Comparison of ENCODE assay signal across 1 cellular context in genomic region chr9:92324451-92324850, GRCh38.
TF ChIP-seq lines count a peak whose summit lies in the region.

No MANE protein-coding gene starts in this region.

TF ChIP-seq in HepG2, 621 proteins besides CTCF, POLR2A, EP300 and RAD21:
- TF ChIP-seq, protein P1, sequence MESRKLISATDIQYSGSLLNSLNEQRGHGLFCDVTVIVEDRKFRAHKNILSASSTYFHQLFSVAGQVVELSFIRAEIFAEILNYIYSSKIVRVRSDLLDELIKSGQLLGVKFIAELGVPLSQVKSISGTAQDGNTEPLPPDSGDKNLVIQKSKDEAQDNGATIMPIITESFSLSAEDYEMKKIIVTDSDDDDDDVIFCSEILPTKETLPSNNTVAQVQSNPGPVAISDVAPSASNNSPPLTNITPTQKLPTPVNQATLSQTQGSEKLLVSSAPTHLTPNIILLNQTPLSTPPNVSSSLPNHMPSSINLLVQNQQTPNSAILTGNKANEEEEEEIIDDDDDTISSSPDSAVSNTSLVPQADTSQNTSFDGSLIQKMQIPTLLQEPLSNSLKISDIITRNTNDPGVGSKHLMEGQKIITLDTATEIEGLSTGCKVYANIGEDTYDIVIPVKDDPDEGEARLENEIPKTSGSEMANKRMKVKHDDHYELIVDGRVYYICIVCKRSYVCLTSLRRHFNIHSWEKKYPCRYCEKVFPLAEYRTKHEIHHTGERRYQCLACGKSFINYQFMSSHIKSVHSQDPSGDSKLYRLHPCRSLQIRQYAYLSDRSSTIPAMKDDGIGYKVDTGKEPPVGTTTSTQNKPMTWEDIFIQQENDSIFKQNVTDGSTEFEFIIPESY (CRISPR knock-in tag; IDR thresholded peaks at IDR 0.05): no peak
- TF ChIP-seq RARG (CRISPR knock-in tag; IDR thresholded peaks at IDR 0.05; ENCODE audit: low read depth) (0 out of 2 replicates have a peak, but pooled peaks have one; percentile 2), CHD4 (IDR thresholded peaks at IDR 0.05; ENCODE audit: borderline replicate concordance, low read length) (no peak), ZFP1 (CRISPR knock-in tag; IDR thresholded peaks at IDR 0.05) (no peak), CREM (IDR thresholded peaks at IDR 0.05) (no peak), CREM (CRISPR knock-in tag; IDR thresholded peaks at IDR 0.05) (no peak), HNRNPL (IDR thresholded peaks at IDR 0.05; ENCODE audit: low read depth, low read length) (no peak), ZNF768 (CRISPR knock-in tag; IDR thresholded peaks at IDR 0.05) (no peak), KDM6A (CRISPR knock-in tag; IDR thresholded peaks at IDR 0.05; ENCODE audit: low read depth) (no peak), ZNF776 (CRISPR knock-in tag; IDR thresholded peaks at IDR 0.05) (no peak), ZNF333 (CRISPR knock-in tag; IDR thresholded peaks at IDR 0.05; ENCODE audit: borderline replicate concordance) (no peak)
- TF ChIP-seq, protein P2, sequence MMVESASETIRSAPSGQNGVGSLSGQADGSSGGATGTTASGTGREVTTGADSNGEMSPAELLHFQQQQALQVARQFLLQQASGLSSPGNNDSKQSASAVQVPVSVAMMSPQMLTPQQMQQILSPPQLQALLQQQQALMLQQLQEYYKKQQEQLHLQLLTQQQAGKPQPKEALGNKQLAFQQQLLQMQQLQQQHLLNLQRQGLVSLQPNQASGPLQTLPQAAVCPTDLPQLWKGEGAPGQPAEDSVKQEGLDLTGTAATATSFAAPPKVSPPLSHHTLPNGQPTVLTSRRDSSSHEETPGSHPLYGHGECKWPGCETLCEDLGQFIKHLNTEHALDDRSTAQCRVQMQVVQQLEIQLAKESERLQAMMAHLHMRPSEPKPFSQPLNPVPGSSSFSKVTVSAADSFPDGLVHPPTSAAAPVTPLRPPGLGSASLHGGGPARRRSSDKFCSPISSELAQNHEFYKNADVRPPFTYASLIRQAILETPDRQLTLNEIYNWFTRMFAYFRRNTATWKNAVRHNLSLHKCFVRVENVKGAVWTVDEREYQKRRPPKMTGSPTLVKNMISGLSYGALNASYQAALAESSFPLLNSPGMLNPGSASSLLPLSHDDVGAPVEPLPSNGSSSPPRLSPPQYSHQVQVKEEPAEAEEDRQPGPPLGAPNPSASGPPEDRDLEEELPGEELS (CRISPR knock-in tag; IDR thresholded peaks at IDR 0.05): 0 out of 2 replicates have a peak, but pooled peaks have one; percentile 1
TF ChIP-seq in HepG2: peak in this region for 2.
